ENCODE assay signal across 28 cellular contexts in the genomic region with DNA sequence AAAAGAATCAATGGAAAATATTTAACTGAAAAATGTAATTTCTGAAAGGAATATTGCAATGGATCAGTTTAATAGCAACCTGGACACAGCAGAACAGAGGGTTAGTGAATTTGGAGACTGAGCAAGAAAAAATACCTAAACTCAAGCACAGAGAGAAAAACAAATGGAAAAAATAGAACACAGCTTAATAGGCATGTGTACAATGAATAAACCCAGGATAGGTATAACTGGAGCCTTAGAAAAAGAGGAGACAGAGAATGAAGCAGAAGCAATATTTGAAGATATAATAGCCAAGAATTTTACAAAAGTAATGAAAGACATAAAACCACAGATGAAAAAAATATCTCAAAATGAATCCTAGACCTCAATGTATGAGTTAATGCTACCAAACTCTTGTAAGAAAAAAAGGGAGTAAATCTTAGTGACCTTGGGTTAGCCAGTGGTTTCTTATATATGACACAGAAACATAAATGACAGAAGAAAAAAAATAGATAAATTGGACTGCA.
"Had no signal": no experiment of that assay in that cellular context is flagged by ENCODE, and none has a peak within 500 bp of the region (broad histone marks: within the 10 kb centered on the region; RNA-seq: fewer than 3 reads in every experiment).

No MANE protein-coding gene starts in this region.

- H3K27ac Mint-ChIP-seq: endodermal cell, mesothelial cell of epicardium had no signal

- FAIRE-seq: islet of Langerhans, keratinocyte had no signal

- DNase-seq: dermis blood vessel endothelial cell; dorsolateral prefrontal cortex; effector CD4-positive, alpha-beta T cell; effector memory CD4-positive, alpha-beta T cell; endodermal cell; erythroblast; esophagus squamous epithelium; foreskin fibroblast; foreskin melanocyte; gastrocnemius medialis; glutamatergic neuron; head of caudate nucleus; heart right ventricle; hippocampal formation; left cardiac atrium; left lung; left ventricle myocardium superior; lower lobe of right lung; mesenchymal stem cell; mucosa of descending colon; naive thymus-derived CD8-positive, alpha-beta T cell had no signal

- H3K4me3 Mint-ChIP-seq: endodermal cell; mesothelial cell of epicardium; naive thymus-derived CD8-positive, alpha-beta T cell had no signal

- H3K9me3 Mint-ChIP-seq: naive B cell had no signal

- ATAC-seq: esophagus mucosa; gastrocnemius medialis; heart right ventricle; left cardiac atrium; left lung; left ventricle myocardium superior; lower lobe of right lung; mucosa of descending colon; naive thymus-derived CD8-positive, alpha-beta T cell had no signal

- H3K9me3 ChIP-seq: esophagus squamous epithelium, gastrocnemius medialis, left lung, lower lobe of right lung, mucosa of descending colon had no signal

- H3K27ac ChIP-seq: coronary artery, dorsolateral prefrontal cortex, epithelial cell of prostate, esophagus squamous epithelium, gastrocnemius medialis, heart right ventricle, left lung, lower lobe of right lung had no signal

- H3K27me3 Mint-ChIP-seq: naive B cell; naive thymus-derived CD8-positive, alpha-beta T cell had no signal

- H3K4me3 ChIP-seq: coronary artery, dorsolateral prefrontal cortex, esophagus squamous epithelium, gastrocnemius medialis, heart right ventricle, left lung, lower lobe of right lung, mucosa of descending colon had no signal

- H3K36me3 ChIP-seq: esophagus squamous epithelium, gastrocnemius medialis, heart right ventricle, left lung, lower lobe of right lung had no signal

- H3K27me3 ChIP-seq: dorsolateral prefrontal cortex, esophagus squamous epithelium, gastrocnemius medialis, heart right ventricle, left lung had no signal
